Comparison of ENCODE assay signal across 20 cellular contexts in the genomic region with DNA sequence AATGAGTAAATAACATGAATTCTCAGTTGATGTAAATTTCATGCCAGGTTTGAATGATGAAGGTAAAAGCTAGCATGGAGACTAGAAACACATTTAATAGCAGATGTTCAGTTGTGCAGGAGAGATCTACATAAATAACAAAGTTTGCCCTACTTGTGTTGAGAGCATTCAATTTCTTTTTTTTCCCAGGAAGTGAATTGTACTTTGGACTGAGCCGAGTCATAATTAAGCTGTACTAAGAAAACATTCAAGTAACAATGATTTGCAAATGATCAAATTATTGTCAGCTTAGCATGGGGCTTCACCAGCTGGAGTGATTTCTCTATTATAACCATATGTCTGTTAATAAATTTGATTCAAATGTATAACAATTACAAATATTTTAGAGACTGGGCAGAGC.
A peak's percentile ranks its signal among the peaks of the same experiment; 100 is the strongest.
DNase-seq lines count a peak whose midpoint lies in the region; ATAC-seq, FAIRE-seq and TF ChIP-seq lines count a peak whose summit lies in the region.
"Had no signal": no experiment of that assay in that cellular context is flagged by ENCODE, and none has a peak within 500 bp of the region (broad histone marks: within the 10 kb centered on the region; RNA-seq: fewer than 3 reads in every experiment).

No MANE protein-coding gene starts in this region.

- TF ChIP-seq CTCF in tibial nerve (IDR thresholded peaks at IDR 0.05) (no peak), smooth muscle cell (IDR thresholded peaks at IDR 0.05; ENCODE audit: borderline replicate concordance, insufficient read depth, poor library complexity, severe bottlenecking) (no peak)

- ATAC-seq in HG02973 (IDR thresholded peaks at IDR 0.05; ENCODE audit: unreplicated experiment): no peak
- ATAC-seq: K562, PC-3 had no signal

- no peaks in the 10 kb centered on the region for H3K79me2 ChIP-seq in smooth muscle cell (ENCODE audit: low read depth)

- no peak for TF ChIP-seq POLR2A in tibial nerve (IDR thresholded peaks at IDR 0.05)

- no peak for TF ChIP-seq EP300 in tibial nerve (IDR thresholded peaks at IDR 0.05)

- 8 to 34% (median 28%) methylated on average over 1 of the region's 1 CpG for WGBS in small intestine, 3 donors
- WGBS in tibial nerve, 2 donors: 53 to 59% methylated on average over 1 of the region's 1 CpG
- WGBS in smooth muscle cell (ENCODE audit: low lambda C conversion rate): 89% methylated on average over 1 of the region's 1 CpG

- H3K27me3 ChIP-seq in small intestine (ENCODE audit: control insufficient read depth in 2 of 2, insufficient read depth in 2 of 2, low read length in 2 of 2) (no peaks in the 10 kb centered on the region), tibial nerve (no peaks in the 10 kb centered on the region), smooth muscle cell (ENCODE audit: low read depth) (no peaks in the 10 kb centered on the region)

- H3K9me3 ChIP-seq in small intestine (ENCODE audit: control insufficient read depth, low read depth): no peaks in the 10 kb centered on the region
- H3K9me3 ChIP-seq in tibial nerve: no peaks in the 10 kb centered on the region
- no peaks in the 10 kb centered on the region for H3K9me3 ChIP-seq in smooth muscle cell (replicated peaks; ENCODE audit: low read depth)
- H3K9me3 ChIP-seq: HAP-1 had no signal

- H3K36me3 ChIP-seq in small intestine (ENCODE audit: control insufficient read depth in 2 of 2, insufficient read depth in 2 of 2, low read length in 2 of 2): no peaks in the 10 kb centered on the region
- H3K36me3 ChIP-seq in tibial nerve: no peaks in the 10 kb centered on the region
- no peaks in the 10 kb centered on the region for H3K36me3 ChIP-seq in smooth muscle cell (ENCODE audit: low read depth)
- H3K36me3 ChIP-seq: HAP-1 had no signal

- DNase-seq in DMS 273 (lab: John Stamatoyannopoulos, UW; ENCODE audit: unreplicated experiment) (peak; percentile 38), DMS 273 treated with DMSO at 0.1 percent for 48 hours (lab: John Stamatoyannopoulos, UW) (no peak), NCI-H146 treated with DMSO at 0.1 percent for 48 hours (lab: John Stamatoyannopoulos, UW; ENCODE audit: unreplicated experiment) (peak; percentile 52), dermis blood vessel endothelial cell (peak; percentile 54), small intestine (peak; percentile 56), tibial nerve (ENCODE audit: low spot score in 2 of 2) (no peak), smooth muscle cell (lab: John Stamatoyannopoulos, UW; ENCODE audit: unreplicated experiment) (no peak)
- DNase-seq: GF-D8, GM23248, NCI-H2029, NCI-H446, NCI-H774, PC-3, RPMI8226, SHP77 treated with DMSO at 0.1 percent for 48 hours, T-helper 1 cell had no signal

- no peaks in the 10 kb centered on the region for H4K20me1 ChIP-seq in smooth muscle cell (ENCODE audit: low read depth)

- H3K4me2 ChIP-seq in smooth muscle cell: no peak overlapping the region

- H3K4me3 ChIP-seq in small intestine (ENCODE audit: low read depth in 1 of 2, low read length in 2 of 2): no peak overlapping the region
- H3K4me3 ChIP-seq in tibial nerve: no peak overlapping the region
- H3K4me3 ChIP-seq in smooth muscle cell: no peak overlapping the region
- H3K4me3 ChIP-seq: GM23248, HAP-1, K562 had no signal

- no peaks in the 10 kb centered on the region for H3F3A ChIP-seq in smooth muscle cell (ENCODE audit: low read depth)

- H2AFZ ChIP-seq in smooth muscle cell (ENCODE audit: low read depth): no peak overlapping the region
- H2AFZ ChIP-seq: GM23248 had no signal

- no peak for FAIRE-seq in small intestine (lab: Jason Lieb, UNC)
- FAIRE-seq: K562 had no signal

- no peak overlapping the region for H3K9ac ChIP-seq in smooth muscle cell (ENCODE audit: low read depth)
- H3K9ac ChIP-seq: GM23248 had no signal

- H3K27ac ChIP-seq in small intestine (ENCODE audit: low read depth in 1 of 2, low read length in 1 of 2) (no peak overlapping the region), tibial nerve (no peak overlapping the region), smooth muscle cell (ENCODE audit: low read depth) (no peak overlapping the region)
- H3K27ac ChIP-seq: 22Rv1, GM23248 had no signal

- H3K4me1 ChIP-seq in small intestine (ENCODE audit: control insufficient read depth in 2 of 2, insufficient read depth in 1 of 2, low read depth in 1 of 2, low read length in 1 of 2) (no peaks in the 10 kb centered on the region), tibial nerve (peaks cover 0 to 8% (median 0%) of the 10 kb centered on the region in 4 donors), smooth muscle cell (ENCODE audit: low read depth) (no peaks in the 10 kb centered on the region)
- H3K4me1 ChIP-seq: HAP-1 had no signal

Comparison
In these comparisons a context has a peak if more than half of its experiments do, and no peak if none do; other contexts are left out.
1. DNase-seq: peak in DMS 273 (single experiment), NCI-H146 treated with DMSO at 0.1 percent for 48 hours (single experiment), dermis blood vessel endothelial cell (single experiment) and small intestine (single experiment); none in DMS 273 treated with DMSO at 0.1 percent for 48 hours (single experiment), tibial nerve (0 of 2) and smooth muscle cell (single experiment).